Comparison of ENCODE assay signal across 21 cellular contexts in the genomic region with DNA sequence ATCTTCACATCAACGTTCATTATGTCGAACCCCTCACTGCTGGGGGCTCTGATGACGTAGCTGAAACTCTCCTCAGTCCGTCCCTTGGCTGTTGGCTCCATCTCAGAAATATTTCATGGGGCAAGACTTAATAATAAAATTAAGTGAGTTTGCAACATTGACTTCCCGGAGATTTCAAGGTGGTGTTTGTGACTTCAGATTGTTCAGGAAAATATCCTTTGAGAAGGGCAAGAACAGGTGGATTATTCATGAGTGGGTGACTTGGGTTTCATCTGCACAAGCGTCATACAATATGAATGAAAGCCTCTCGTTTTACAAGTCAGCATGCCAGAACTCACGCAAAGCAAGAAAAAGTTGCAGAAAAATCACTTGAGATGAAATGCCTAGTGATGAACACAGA. TPM values are rescaled to one million over a fixed set of nuclear protein-coding genes. Genes with fewer than 3 reads are reported as not detected.
DNase-seq lines count a peak whose midpoint lies in the region; ATAC-seq, FAIRE-seq and TF ChIP-seq lines count a peak whose summit lies in the region.
"Had no signal": no experiment of that assay in that cellular context is flagged by ENCODE, and none has a peak within 500 bp of the region (broad histone marks: within the 10 kb centered on the region; RNA-seq: fewer than 3 reads in every experiment).

A gene (minus strand): TSS at position 101 of the 400 bp plus-strand sequence.

- H3K4me1 ChIP-seq in HepG2 (ENCODE audit: insufficient read depth, low read length): peaks cover 14% of the 10 kb centered on the region
- no peaks in the 10 kb centered on the region for H3K4me1 ChIP-seq in right lobe of liver
- H3K4me1 ChIP-seq in H1 (replicated peaks in 1 of 4; ENCODE audit: control insufficient read depth in 3 of 4, insufficient read depth in 4 of 4, low read length in 3 of 4): peaks cover 0 to 8% (median 5%) of the 10 kb centered on the region in 4 experiments; a peak in 6 of 7 replicates
- no peaks in the 10 kb centered on the region for H3K4me1 ChIP-seq in neuronal stem cell (ENCODE audit: control insufficient read depth in 2 of 2, insufficient read depth in 1 of 2, low read depth in 1 of 2, low read length in 2 of 2)
- H3K4me1 ChIP-seq in breast epithelium: no peaks in the 10 kb centered on the region
- H3K4me1 ChIP-seq in mammary epithelial cell (ENCODE audit: insufficient read depth, low read length): no peaks in the 10 kb centered on the region
- no peaks in the 10 kb centered on the region for H3K4me1 ChIP-seq in H9 (ENCODE audit: insufficient read depth, low read length)

- H3K4me1 Mint-ChIP-seq in H9: peaks cover 16 to 19% of the 10 kb centered on the region in 2 experiments
- H3K4me1 Mint-ChIP-seq: CD14-positive monocyte had no signal

- DNase-seq in HepG2 (ENCODE audit: low spot score) (no peak), right lobe of liver (no peak), H1 (ENCODE audit: low read depth in 1 of 2, low spot score in 2 of 2) (no peak), neuronal stem cell (ENCODE audit: low spot score) (no peak), breast epithelium (ENCODE audit: low spot score in 2 of 2) (no peak), mammary epithelial cell (no peak), H9 (no peak)
- DNase-seq: CD8-positive, alpha-beta T cell; COR-L47; DMS153; DMS79 treated with DMSO at 0.1 percent for 48 hours; EL had no signal

- H2BK5ac ChIP-seq in H1 (ENCODE audit: low read depth, low read length) (peak within 1 kb of the TSS; percentile 19; the same call in 1 of the 2 replicates), neuronal stem cell (ENCODE audit: low read length) (no peak within 1 kb of the TSS), H9 (ENCODE audit: insufficient read length, low read length) (no peak within 1 kb of the TSS)

- BruUV-seq in HepG2 (replicated peaks; lab: Mats Ljungman, UMichigan) (no TSS peak), mammary epithelial cell (replicated peaks; lab: Mats Ljungman, UMichigan) (no TSS peak)

- H3K36me3 Mint-ChIP-seq in H9 (ENCODE audit: insufficient read depth in 1 of 3, low read depth in 3 of 3): no peaks in the 10 kb centered on the region
- H3K36me3 Mint-ChIP-seq: CD14-positive monocyte; CD8-positive, alpha-beta T cell had no signal

- no peak within 1 kb of the TSS for H2BK120ac ChIP-seq in H1 (replicated peaks; ENCODE audit: low read depth, low read length)
- H2BK120ac ChIP-seq in neuronal stem cell (ENCODE audit: low read depth, low read length): no peak within 1 kb of the TSS
- no peak within 1 kb of the TSS for H2BK120ac ChIP-seq in H9 (ENCODE audit: low read depth, low read length, poor library complexity, severe bottlenecking)

- H3K4me3 Mint-ChIP-seq in H9: peak within 1 kb of the TSS in 1 of 2 experiments; percentile 15; a peak in 1 of 5 replicates
- H3K4me3 Mint-ChIP-seq: CD14-positive monocyte; CD8-positive, alpha-beta T cell had no signal

- H3K4ac ChIP-seq in H1 (replicated peaks; ENCODE audit: insufficient read length, low read depth, low read length) (no peak within 1 kb of the TSS), neuronal stem cell (ENCODE audit: low read length) (no peak within 1 kb of the TSS), H9 (ENCODE audit: low read depth, low read length) (no peak within 1 kb of the TSS)

- WGBS in HepG2 (ENCODE audit: low lambda C conversion rate): 17% methylated on average over 8 of the region's 8 CpGs
- WGBS in right lobe of liver (ENCODE audit: insufficient coverage, low coverage, low lambda C conversion rate, missing lambda C conversion rate): 46% methylated on average over 7 of the region's 8 CpGs
- WGBS in H1 (ENCODE audit: extremely low coverage in 1 of 2, insufficient coverage in 1 of 2, insufficient read length in 1 of 2, insufficient replicate concordance in 2 of 2, low coverage in 1 of 2, low lambda C conversion rate in 2 of 2, missing lambda C conversion rate in 1 of 2), 2 experiments: 84% methylated on average over 8 of the region's 8 CpGs; no CpG with 5 or more reads in 1 of the 2 experiments
- no CpG with 5 or more reads among the region's 8 CpGs for WGBS in neuronal stem cell (ENCODE audit: extremely low coverage in 2 of 2, insufficient read length in 2 of 2, insufficient replicate concordance in 1 of 2), 2 donors
- 40% methylated on average over 7 of the region's 8 CpGs for WGBS in mammary epithelial cell (ENCODE audit: low coverage, missing lambda C conversion rate)
- no CpG with 5 or more reads among the region's 8 CpGs for WGBS in H9 (ENCODE audit: extremely low coverage, insufficient read length, low lambda C conversion rate)

- H3K27ac ChIP-seq in HepG2 (ENCODE audit: extremely low read length, insufficient read depth, low read length) (no peak within 1 kb of the TSS), right lobe of liver (no peak within 1 kb of the TSS), H1 (ENCODE audit: low read depth, low read length) (no peak within 1 kb of the TSS), neuronal stem cell (replicated peaks; ENCODE audit: low read length) (no peak within 1 kb of the TSS), breast epithelium (no peak within 1 kb of the TSS), mammary epithelial cell (ENCODE audit: insufficient read depth, low read depth, low read length) (no peak within 1 kb of the TSS), H9 (ENCODE audit: insufficient read length, low read depth, low read length) (no peak within 1 kb of the TSS)
- H3K27ac ChIP-seq: 22Rv1 had no signal

- in situ Hi-C loops in HepG2 (cut with HindIII; ENCODE audit: extremely low pct_ligation_motif_present, low pct_unique_long_range_greater_than_20kb) (no loop called here), mammary epithelial cell (cut with MboI; ENCODE audit: low sequenced_read_pairs in 2 of 2) (no loop called here)

- TF ChIP-seq CTCF in HepG2 (CRISPR knock-in tag; IDR thresholded peaks at IDR 0.05): no peak
- TF ChIP-seq CTCF in right lobe of liver (IDR thresholded peaks at IDR 0.05): no peak
- TF ChIP-seq CTCF in H1 (IDR thresholded peaks at IDR 0.05; ENCODE audit: control extremely low read depth in 1 of 3, insufficient read depth in 1 of 3, low read depth in 1 of 3, low read length in 3 of 3): no peak
- TF ChIP-seq CTCF in breast epithelium (IDR thresholded peaks at IDR 0.05): no peak
- TF ChIP-seq CTCF in mammary epithelial cell (conservative IDR thresholded peaks at IDR 0.05 in 1 of 2, IDR thresholded peaks at IDR 0.05 in 1 of 2; ENCODE audit: extremely low read depth in 1 of 2, insufficient read depth in 1 of 2, low read depth in 1 of 2, low read length in 2 of 2): no peak
- no peak for TF ChIP-seq CTCF in H9 (conservative IDR thresholded peaks at IDR 0.05)

- no peaks in the 10 kb centered on the region for H3K36me3 ChIP-seq in HepG2 (replicated peaks in 1 of 2; ENCODE audit: control insufficient read depth in 1 of 2, insufficient read depth in 2 of 2, low read length in 2 of 2)
- no peaks in the 10 kb centered on the region for H3K36me3 ChIP-seq in right lobe of liver
- H3K36me3 ChIP-seq in H1 (ENCODE audit: control insufficient read depth in 2 of 4, insufficient read depth in 4 of 4, low read length in 3 of 4): no peaks in the 10 kb centered on the region
- H3K36me3 ChIP-seq in neuronal stem cell (replicated peaks in 1 of 2; ENCODE audit: control insufficient read depth in 2 of 2, insufficient read depth in 2 of 2, low read length in 2 of 2): no peaks in the 10 kb centered on the region
- no peaks in the 10 kb centered on the region for H3K36me3 ChIP-seq in breast epithelium
- H3K36me3 ChIP-seq in mammary epithelial cell (ENCODE audit: insufficient read depth, low read length): no peaks in the 10 kb centered on the region

- TF ChIP-seq POLR2A in HepG2 (IDR thresholded peaks at IDR 0.05; ENCODE audit: insufficient read depth in 1 of 2, low read depth in 2 of 2, low read length in 2 of 2): no peak
- no peak for TF ChIP-seq POLR2A in right lobe of liver (IDR thresholded peaks at IDR 0.05)
- TF ChIP-seq POLR2A in H1 (IDR thresholded peaks at IDR 0.05; ENCODE audit: control extremely low read depth in 1 of 2, low read depth in 2 of 2, low read length in 2 of 2): no peak
- TF ChIP-seq POLR2A in breast epithelium (IDR thresholded peaks at IDR 0.05): no peak

- no peak within 1 kb of the TSS for H3K9ac ChIP-seq in HepG2 (ENCODE audit: insufficient read depth, low read depth, low read length)
- H3K9ac ChIP-seq in H1 (replicated peaks in 1 of 4; ENCODE audit: extremely low read depth in 1 of 4, low read depth in 3 of 4, low read length in 3 of 4): no peak within 1 kb of the TSS
- H3K9ac ChIP-seq in neuronal stem cell (ENCODE audit: low read depth, low read length, poor library complexity): no peak within 1 kb of the TSS
- H3K9ac ChIP-seq in mammary epithelial cell (ENCODE audit: insufficient read depth, low read length): no peak within 1 kb of the TSS
- H3K9ac ChIP-seq in H9 (ENCODE audit: extremely low read depth, insufficient read length, low read length): no peak within 1 kb of the TSS

- H3K79me2 ChIP-seq in HepG2 (ENCODE audit: insufficient read depth, low read length): no peaks in the 10 kb centered on the region
- H3K79me2 ChIP-seq in H1 (ENCODE audit: control insufficient read depth in 1 of 2, insufficient read depth in 2 of 2, low read length in 2 of 2): no peaks in the 10 kb centered on the region
- H3K79me2 ChIP-seq in mammary epithelial cell (ENCODE audit: insufficient read depth, low read length): no peaks in the 10 kb centered on the region
- no peaks in the 10 kb centered on the region for H3K79me2 ChIP-seq in H9 (ENCODE audit: insufficient read depth, low read length)

- H3K27me3 ChIP-seq in HepG2 (ENCODE audit: control insufficient read depth in 1 of 2, insufficient read depth in 2 of 2, low read length in 2 of 2) (peaks cover 9 to 30% of the 10 kb centered on the region in 2 experiments; a peak in 4 of 5 replicates), right lobe of liver (no peaks in the 10 kb centered on the region), H1 (replicated peaks in 1 of 4; ENCODE audit: control insufficient read depth in 3 of 4, extremely low read depth in 1 of 4, insufficient read depth in 3 of 4, low read length in 3 of 4) (no peaks in the 10 kb centered on the region), neuronal stem cell (ENCODE audit: control insufficient read depth in 3 of 3, insufficient read depth in 3 of 3, low read depth in 1 of 3, low read length in 3 of 3) (peaks cover 0 to 20% (median 0%) of the 10 kb centered on the region in 3 experiments), breast epithelium (peaks cover 0 to 7% of the 10 kb centered on the region in 2 donors), mammary epithelial cell (ENCODE audit: insufficient read depth, low read length) (no peaks in the 10 kb centered on the region), H9 (ENCODE audit: insufficient read depth, low read length) (no peaks in the 10 kb centered on the region)

- no peak within 1 kb of the TSS for H4K5ac ChIP-seq in H1 (ENCODE audit: insufficient read length, low read depth, low read length)
- H4K5ac ChIP-seq in H9 (ENCODE audit: insufficient read length, low read depth, low read length): no peak within 1 kb of the TSS

- FAIRE-seq in HepG2 (lab: Jason Lieb, UNC): no peak
- no peak for FAIRE-seq in H1 (lab: Jason Lieb, UNC)
- FAIRE-seq: D721Med, G401.6, GM12891, H54 had no signal

- intact Hi-C loops in HepG2 (cut with micrococcal nuclease; ENCODE audit: unreplicated experiment): no loop called here
- intact Hi-C loops in right lobe of liver (cut with DNase I): no loop called here
- intact Hi-C loops in breast epithelium (cut with DNase I; ENCODE audit: low total_unique reads): no loop called here
- intact Hi-C loops in mammary epithelial cell (cut with micrococcal nuclease): no loop called here

- H4K91ac ChIP-seq in H1 (replicated peaks; ENCODE audit: insufficient read length, low read length) (no peak within 1 kb of the TSS), neuronal stem cell (ENCODE audit: low read depth, low read length, poor library complexity) (no peak within 1 kb of the TSS), H9 (ENCODE audit: insufficient read length, low read depth, low read length) (no peak within 1 kb of the TSS)

- H2BK20ac ChIP-seq in H1 (ENCODE audit: low read length) (peak within 1 kb of the TSS; percentile 86), H9 (ENCODE audit: low read depth, low read length, poor library complexity, severe bottlenecking) (no peak within 1 kb of the TSS)

- H3K27me3 Mint-ChIP-seq in H9 (ENCODE audit: low read depth): peaks cover 13% of the 10 kb centered on the region

- no peaks in the 10 kb centered on the region for H3K23me2 ChIP-seq in H1 (ENCODE audit: low read depth, low read length)
- H3K23me2 ChIP-seq in H9 (ENCODE audit: insufficient read length, low read depth, low read length, poor library complexity, severe bottlenecking): no peaks in the 10 kb centered on the region

- H3K9me3 Mint-ChIP-seq in H9: no peaks in the 10 kb centered on the region; a peak in 1 of 5 replicates
- H3K9me3 Mint-ChIP-seq: CD14-positive monocyte; CD8-positive, alpha-beta T cell had no signal

- CTCF ChIA-PET in HepG2 (lab: Yijun Ruan, JAX; ENCODE audit: low intra/inter-chr PET ratio, low total read pairs) (no interaction called here), H1 (lab: Charles Lee; ENCODE audit: partially characterized antibody) (interaction anchor here (0.9 to 6.8 kb wide), 17 partner anchors 8 to 309 kb away, joined by 3 to 74 read pairs (median 4); no protein-coding TSS in a partner anchor), mammary epithelial cell (lab: Charles Lee; ENCODE audit: low non-redundant PET) (no interaction called here)

- H2BK15ac ChIP-seq in H1 (ENCODE audit: low read length) (peak within 1 kb of the TSS; percentile 81; the same call in 1 of the 2 replicates), neuronal stem cell (ENCODE audit: low read length) (no peak within 1 kb of the TSS), H9 (ENCODE audit: low read depth, low read length) (no peak within 1 kb of the TSS)

- no peak within 1 kb of the TSS; a peak in 2 of 7 replicates for H3K27ac Mint-ChIP-seq in H9
- H3K27ac Mint-ChIP-seq: CD14-positive monocyte; CD8-positive, alpha-beta T cell had no signal

- no peak within 1 kb of the TSS for H3K14ac ChIP-seq in H1 (ENCODE audit: insufficient read length)
- peak within 1 kb of the TSS; percentile 14 for H3K14ac ChIP-seq in neuronal stem cell (ENCODE audit: low read length)
- H3K14ac ChIP-seq in H9 (ENCODE audit: insufficient read depth, low read length): no peak within 1 kb of the TSS; the same call in 1 of the 2 replicates

- H3K18ac ChIP-seq in H1 (ENCODE audit: extremely low read depth, low read length) (peak within 1 kb of the TSS; percentile 24; the same call in 1 of the 2 replicates), neuronal stem cell (ENCODE audit: low read length) (peak within 1 kb of the TSS; percentile 20), H9 (ENCODE audit: insufficient read length, low read depth, low read length) (no peak within 1 kb of the TSS)

- TF ChIP-seq EP300 in HepG2 (IDR thresholded peaks at IDR 0.05; ENCODE audit: low read depth in 2 of 2, low read length in 2 of 2) (no peak), HepG2 (CRISPR knock-in tag; IDR thresholded peaks at IDR 0.05; ENCODE audit: borderline replicate concordance) (no peak), H1 (IDR thresholded peaks at IDR 0.05; ENCODE audit: borderline replicate concordance in 1 of 2, low read depth in 2 of 2, low read length in 2 of 2) (no peak)

- no peaks in the 10 kb centered on the region for H4K20me1 ChIP-seq in HepG2 (ENCODE audit: insufficient read depth, low read length)
- peaks cover 0 to 1% of the 10 kb centered on the region in 2 experiments for H4K20me1 ChIP-seq in H1 (replicated peaks in 1 of 2; ENCODE audit: control insufficient read depth in 1 of 2, insufficient read depth in 2 of 2, low read length in 2 of 2)
- H4K20me1 ChIP-seq in mammary epithelial cell (ENCODE audit: insufficient read depth, low read length): no peaks in the 10 kb centered on the region
- no peaks in the 10 kb centered on the region for H4K20me1 ChIP-seq in H9 (ENCODE audit: control insufficient read depth, insufficient read depth, insufficient read length)

- peak within 1 kb of the TSS; percentile 92; the same call in 1 of the 2 replicates for H2BK12ac ChIP-seq in H1 (ENCODE audit: low read depth, low read length)
- H2BK12ac ChIP-seq in neuronal stem cell (ENCODE audit: low read length): no peak within 1 kb of the TSS
- H2BK12ac ChIP-seq in H9 (ENCODE audit: insufficient read length, low read depth, low read length): no peak within 1 kb of the TSS

- H3T11ph ChIP-seq in H9 (ENCODE audit: low read length): no peak within 1 kb of the TSS

- no peak within 1 kb of the TSS for H2AK5ac ChIP-seq in H1 (ENCODE audit: low read depth, low read length)
- H2AK5ac ChIP-seq in neuronal stem cell (ENCODE audit: low read depth, low read length): no peak within 1 kb of the TSS
- H2AK5ac ChIP-seq in H9 (ENCODE audit: insufficient read length, low read length): no peak within 1 kb of the TSS

- no peak for TF ChIP-seq RAD21 in HepG2 (CRISPR knock-in tag; IDR thresholded peaks at IDR 0.05)
- no peak for TF ChIP-seq RAD21 in H1 (IDR thresholded peaks at IDR 0.05 in 1 of 2, conservative IDR thresholded peaks at IDR 0.05 in 1 of 2; ENCODE audit: low read depth in 2 of 2, low read length in 2 of 2)

- H3K9me3 ChIP-seq in HepG2 (ENCODE audit: low read length): no peaks in the 10 kb centered on the region
- H3K9me3 ChIP-seq in right lobe of liver: no peaks in the 10 kb centered on the region
- no peaks in the 10 kb centered on the region for H3K9me3 ChIP-seq in H1 (ENCODE audit: insufficient read depth in 2 of 2, low read depth in 1 of 2, low read length in 1 of 2)
- no peaks in the 10 kb centered on the region for H3K9me3 ChIP-seq in neuronal stem cell (replicated peaks in 1 of 2; ENCODE audit: control insufficient read depth in 2 of 2, insufficient read depth in 1 of 2, low read depth in 1 of 2, low read length in 2 of 2)
- no peaks in the 10 kb centered on the region for H3K9me3 ChIP-seq in breast epithelium
- H3K9me3 ChIP-seq in mammary epithelial cell (replicated peaks; ENCODE audit: insufficient read depth, low read length): peaks cover 22% of the 10 kb centered on the region
- H3K9me3 ChIP-seq in H9 (ENCODE audit: control insufficient read depth, low read depth, low read length): no peaks in the 10 kb centered on the region

- H3K4me2 ChIP-seq in HepG2 (ENCODE audit: low read depth, low read length) (no peak within 1 kb of the TSS), H1 (ENCODE audit: insufficient read depth in 1 of 2, low read depth in 2 of 2, low read length in 2 of 2) (peak within 1 kb of the TSS; percentile 2 to 10; a peak in 2 of 4 replicates), neuronal stem cell (ENCODE audit: insufficient read depth, low read length, poor library complexity, severe bottlenecking) (no peak within 1 kb of the TSS), mammary epithelial cell (ENCODE audit: insufficient read depth, low read depth, low read length) (no peak within 1 kb of the TSS), H9 (ENCODE audit: insufficient read depth, insufficient read length, low read length) (no peak within 1 kb of the TSS)

- H4K8ac ChIP-seq in H1 (ENCODE audit: extremely low read depth, insufficient read depth, low read length): 0 out of 2 replicates have a peak within 1 kb of the TSS, but pooled peaks have one; percentile 15
- peak within 1 kb of the TSS; percentile 77 for H4K8ac ChIP-seq in neuronal stem cell (ENCODE audit: low read depth, low read length)
- no peak within 1 kb of the TSS for H4K8ac ChIP-seq in H9 (replicated peaks; ENCODE audit: insufficient read length, low read depth, low read length)

- POLR2A ChIA-PET in HepG2 (lab: Yijun Ruan, JAX) (no interaction called here), H1 (lab: Charles Lee; ENCODE audit: partially characterized antibody) (no interaction called here)

- ATAC-seq in HepG2 (no peak), right lobe of liver (no peak)
- ATAC-seq: CD8-positive, alpha-beta T cell had no signal

- H3K4me3 ChIP-seq in HepG2 (replicated peaks in 1 of 3; ENCODE audit: insufficient read depth in 1 of 3, low read depth in 2 of 3, low read length in 3 of 3) (no peak within 1 kb of the TSS), right lobe of liver (no peak within 1 kb of the TSS), H1 (ENCODE audit: extremely low read depth in 1 of 4, insufficient read depth in 2 of 4, low read depth in 3 of 4, low read length in 4 of 4) (peak within 1 kb of the TSS in 1 of 4 experiments; percentile 16; a peak in 1 of 8 replicates), neuronal stem cell (ENCODE audit: low read length in 2 of 2) (no peak within 1 kb of the TSS), breast epithelium (no peak within 1 kb of the TSS), mammary epithelial cell (replicated peaks in 1 of 3; ENCODE audit: insufficient read depth in 1 of 3, low read depth in 2 of 3, low read length in 3 of 3) (no peak within 1 kb of the TSS)

- H3K56ac ChIP-seq in H1 (replicated peaks; ENCODE audit: insufficient read length, low read depth, low read length): no peak within 1 kb of the TSS
- H3K56ac ChIP-seq in H9 (ENCODE audit: insufficient read length, low read depth, low read length): no peak within 1 kb of the TSS

- no peak within 1 kb of the TSS for H3K23ac ChIP-seq in H1 (ENCODE audit: insufficient read length)
- H3K23ac ChIP-seq in neuronal stem cell (ENCODE audit: low read depth, low read length, poor library complexity): no peak within 1 kb of the TSS
- no peak within 1 kb of the TSS for H3K23ac ChIP-seq in H9 (ENCODE audit: insufficient read length, low read depth, low read length)

- H3K79me1 ChIP-seq in H1 (ENCODE audit: low read depth, low read length) (no peaks in the 10 kb centered on the region), neuronal stem cell (ENCODE audit: low read depth, low read length) (no peaks in the 10 kb centered on the region), H9 (ENCODE audit: insufficient read depth, low read depth, low read length, poor library complexity, severe bottlenecking) (no peaks in the 10 kb centered on the region)

- no peak within 1 kb of the TSS for H2AFZ ChIP-seq in HepG2 (ENCODE audit: low read length)
- H2AFZ ChIP-seq in H1 (ENCODE audit: low read length): peak within 1 kb of the TSS; percentile 76
- H2AFZ ChIP-seq in neuronal stem cell (ENCODE audit: low read length): no peak within 1 kb of the TSS
- no peak within 1 kb of the TSS for H2AFZ ChIP-seq in mammary epithelial cell (ENCODE audit: low read depth, low read length)
- H2AFZ ChIP-seq in H9 (ENCODE audit: low read length): no peak within 1 kb of the TSS

- dilution Hi-C loops in mammary epithelial cell (cut with HindIII; ENCODE audit: low sequenced_read_pairs): no loop called here

RNA-seq across cellular contexts. Expression of the gene that starts here (rescaled TPM):
- total RNA-seq in HepG2 (2016; rRNA removed; fragmentation: Illumina TruSeq; extraction: Trizol) (not detected in 2 replicates), right lobe of liver (under 1 TPM in 2 of 6 experiments, not detected in 4; under 0.01 to 0.06 TPM), breast epithelium (under 1 TPM in 2 of 3 donors, not detected in 1; under 0.01 TPM), mammary epithelial cell (not detected), H9 (2021) (0.17 and 0.18 TPM in 2 replicates)
- total RNA-seq in HepG2 (2016; cell fraction: cytosol; rRNA removed; fragmentation: Illumina TruSeq; extraction: Trizol; ENCODE audit: low read depth): not detected in 2 replicates
- not detected in 2 replicates for total RNA-seq in HepG2 (2016; cell fraction: insoluble cytoplasmic fraction; rRNA removed; fragmentation: Illumina TruSeq; extraction: Trizol)
- total RNA-seq in HepG2 (2016; cell fraction: membrane; rRNA removed; fragmentation: Illumina TruSeq; extraction: Trizol): not detected in 2 replicates
- total RNA-seq in HepG2 (2016; cell fraction: nucleus; rRNA removed; fragmentation: Illumina TruSeq; extraction: Trizol): not detected in 2 replicates
- polyA plus RNA-seq in HepG2 (2011; rRNA removed) (not detected in 2 replicates), H1 (2011; rRNA removed) (0.08 and 0.16 TPM in 2 replicates), mammary epithelial cell (not detected)
- under 0.01 TPM in 1 of 2 replicates, not detected in the other for polyA plus RNA-seq in HepG2 (2011; cell fraction: cytosol; rRNA removed)
- polyA plus RNA-seq in HepG2 (2011; cell fraction: nucleus; rRNA removed): not detected in 2 replicates
- polyA plus RNA-seq in HepG2 (2012): not detected in 2 replicates
- polyA plus RNA-seq in HepG2 (2016; cell fraction: cytosol; fragmentation: Illumina TruSeq; extraction: Trizol; ENCODE audit: low read depth): not detected in 2 replicates
- not detected in 2 replicates for polyA plus RNA-seq in HepG2 (2016; cell fraction: insoluble cytoplasmic fraction; fragmentation: Illumina TruSeq; extraction: Trizol; ENCODE audit: low read depth)
- polyA plus RNA-seq in HepG2 (2016; cell fraction: membrane; fragmentation: Illumina TruSeq; extraction: Trizol; ENCODE audit: low read depth): not detected in 2 replicates
- polyA plus RNA-seq in HepG2 (2016; cell fraction: nucleus; fragmentation: Illumina TruSeq; extraction: Trizol; ENCODE audit: insufficient read depth, low read depth): not detected in 2 replicates
- polyA minus RNA-seq in HepG2 (2011; rRNA and poly(A)+ RNA removed; ENCODE audit: low replicate concordance): 0.02 TPM in 1 of 2 replicates, not detected in the other
- not detected in 2 replicates for polyA minus RNA-seq in HepG2 (2011; cell fraction: cytosol; rRNA and poly(A)+ RNA removed)
- not detected in 2 replicates for polyA minus RNA-seq in HepG2 (2011; cell fraction: nucleus; rRNA and poly(A)+ RNA removed)
- total RNA-seq in H1 (2021; fragmentation: NEBNext Ultra II Directional; extraction: Animal tissue kit (Norgen Biotek cat#: 25700)): 0.22 and 0.23 TPM in 2 replicates
- 0.14 TPM for polyA plus RNA-seq in H1 (2011; cell fraction: cytosol; rRNA removed)
- 0.44 TPM for polyA plus RNA-seq in H1 (2011; cell fraction: nucleus; rRNA removed)
- 0.15 to 0.25 TPM (median 0.20 TPM) in 4 replicates for polyA plus RNA-seq in H1 (2012, experiment 1 of 2)
- 0.04 TPM for polyA plus RNA-seq in H1 (2012, experiment 2 of 2)
- 0.06 TPM for polyA plus RNA-seq in H1 (2013, experiment 1 of 2)
- 0.09 TPM for polyA plus RNA-seq in H1 (2013, experiment 2 of 2)
- polyA minus RNA-seq in H1 (2011; rRNA and poly(A)+ RNA removed): 0.32 and 0.46 TPM in 2 replicates
- 0.22 TPM for polyA minus RNA-seq in H1 (2011; cell fraction: cytosol; rRNA and poly(A)+ RNA removed)
- 0.70 TPM for polyA minus RNA-seq in H1 (2011; cell fraction: nucleus; rRNA and poly(A)+ RNA removed)
- polyA plus RNA-seq in neuronal stem cell (2013, experiment 1 of 2): 0.01 TPM
- polyA plus RNA-seq in neuronal stem cell (2013, experiment 2 of 2): 0.01 TPM
- polyA minus RNA-seq in mammary epithelial cell: not detected
- total RNA-seq: A673, HT1080 had no signal
- polyA plus RNA-seq: BJ, CD14-positive monocyte had no signal

Comparison
In these comparisons a context has a peak if more than half of its experiments do, and no peak if none do; other contexts are left out.
1. H3K4me2 ChIP-seq: peak in H1 (2 of 2); none in HepG2 (single experiment), neuronal stem cell (single experiment), mammary epithelial cell (single experiment) and H9 (single experiment).